ENCODE assay signal across 19 cellular contexts in the genomic region with DNA sequence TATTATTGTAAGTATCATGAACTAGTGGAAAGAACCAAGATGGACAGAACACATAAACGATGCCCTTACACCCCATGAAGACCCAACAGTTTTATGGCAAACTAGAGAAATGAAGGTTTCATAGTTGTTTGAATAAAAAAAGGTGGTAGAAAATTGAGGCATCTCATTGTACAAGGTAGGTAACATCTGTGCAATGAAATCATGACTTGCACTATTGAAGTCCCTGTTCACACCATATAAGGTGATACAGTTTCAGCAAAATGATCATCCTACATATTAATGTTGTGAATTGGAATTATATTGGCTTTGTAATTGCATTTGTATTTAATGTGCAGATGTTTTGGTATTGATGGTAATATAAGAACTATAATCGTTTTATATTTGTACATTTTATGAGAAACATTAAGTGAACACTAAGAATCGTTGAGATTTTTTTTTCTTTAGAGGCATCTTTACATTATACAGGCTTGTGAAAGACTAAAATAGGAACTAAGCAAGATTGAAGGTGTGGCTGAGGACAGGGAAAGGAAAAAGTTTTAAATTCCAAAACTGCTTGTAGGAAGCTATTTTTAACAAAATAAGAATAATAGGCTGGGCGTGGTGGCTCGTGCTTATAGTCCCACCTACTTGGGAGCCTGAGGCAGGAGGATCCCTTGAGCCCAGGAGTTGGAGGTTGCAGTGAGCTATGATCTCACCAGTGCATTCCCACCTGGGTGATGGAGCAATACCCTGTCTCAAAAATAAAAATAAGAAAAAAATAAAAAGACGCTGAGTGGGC. TPM values are rescaled to one million over a fixed set of nuclear protein-coding genes. Genes with fewer than 3 reads are reported as not detected.
DNase-seq lines count a peak whose midpoint lies in the region; ATAC-seq, FAIRE-seq and TF ChIP-seq lines count a peak whose summit lies in the region.
"Had no signal": no experiment of that assay in that cellular context is flagged by ENCODE, and none has a peak within 500 bp of the region (broad histone marks: within the 10 kb centered on the region; RNA-seq: fewer than 3 reads in every experiment).

No MANE protein-coding gene starts in this region.

- H3K27ac ChIP-seq in A549 (no peak overlapping the region), K562 (ENCODE audit: extremely low read depth, low read depth, low read length) (no peak overlapping the region), substantia nigra (ENCODE audit: low read depth, low read length, poor library complexity, severe bottlenecking) (no peak overlapping the region), PC-3 (ENCODE audit: low read length) (no peak overlapping the region)
- peak overlapping the region in 2 of 11 experiments; percentile 94 to 96; a peak in 3 of 22 replicates for H3K27ac ChIP-seq in BLaER1 treated with 17β-estradiol and CSF1 and Interleukin-3, amounts not matched to agents 10 nM and 100 nM
- H3K27ac ChIP-seq: HL-60 had no signal

- DNase-seq in A549 (ENCODE audit: low read depth in 1 of 2, low spot score in 1 of 2): no peak
- DNase-seq in K562 (ENCODE audit: extremely low read depth in 1 of 4, low spot score in 3 of 4): no peak
- DNase-seq in neural crest cell (ENCODE audit: low read depth, low spot score): no peak
- no peak for DNase-seq in substantia nigra (lab: John Stamatoyannopoulos, UW)
- no peak for DNase-seq in PC-3
- DNase-seq in D721Med (ENCODE audit: insufficient read length, low spot score): no peak
- DNase-seq in amniotic stem cell (lab: John Stamatoyannopoulos, UW): no peak
- DNase-seq: AML-193; CD4-positive, alpha-beta memory T cell; DMS79 treated with DMSO at 0.1 percent for 48 hours; GOT3; H7; KG1 had no signal

- no peak for ATAC-seq in A549
- ATAC-seq in K562: no peak
- ATAC-seq in PC-3: no peak
- ATAC-seq: GM12878 had no signal

- H3K9me2 ChIP-seq in PC-3 (replicated peaks; ENCODE audit: low read length): no peaks in the 10 kb centered on the region

- no peaks in the 10 kb centered on the region for H3K27me3 Mint-ChIP-seq in neural crest cell (ENCODE audit: low read depth)

- H3K9me1 ChIP-seq in K562 (ENCODE audit: control insufficient read depth, insufficient read depth, low read length): no peaks in the 10 kb centered on the region

- TF ChIP-seq RAD21 in A549 (conservative IDR thresholded peaks at IDR 0.05 in 1 of 2, IDR thresholded peaks at IDR 0.05 in 1 of 2): no peak
- TF ChIP-seq RAD21 in K562 (CRISPR knock-in tag; conservative IDR thresholded peaks at IDR 0.05 in 1 of 2, IDR thresholded peaks at IDR 0.05 in 1 of 2): no peak

- H3K27ac Mint-ChIP-seq in neural crest cell (ENCODE audit: unreplicated experiment): peak overlapping the region; percentile 41
- H3K27ac Mint-ChIP-seq: CD4-positive, alpha-beta memory T cell; IgD-negative memory B cell had no signal

- 68% methylated on average over 6 of the region's 6 CpGs for WGBS in A549 (ENCODE audit: missing lambda C conversion rate)
- WGBS in K562 (ENCODE audit: insufficient coverage, low coverage, missing lambda C conversion rate): 0% methylated on average over 6 of the region's 6 CpGs

- no peaks in the 10 kb centered on the region for H3K27me3 ChIP-seq in BLaER1 treated with 17β-estradiol and CSF1 and Interleukin-3, amounts not matched to agents 10 nM and 100 nM
- H3K27me3 ChIP-seq in K562 (ENCODE audit: control insufficient read depth in 2 of 2, insufficient read depth in 2 of 2, low read length in 2 of 2) (peaks cover 27 to 36% of the 10 kb centered on the region in 2 experiments; a peak in 4 of 5 replicates), PC-3 (ENCODE audit: low read length) (no peaks in the 10 kb centered on the region)

- TF ChIP-seq CTCF in A549 (IDR thresholded peaks at IDR 0.05) (no peak), K562 (IDR thresholded peaks at IDR 0.05 in 2 of 3, conservative IDR thresholded peaks at IDR 0.05 in 1 of 3; ENCODE audit: insufficient read depth in 2 of 3, low read depth in 1 of 3, low read length in 3 of 3) (no peak), neural crest cell (conservative IDR thresholded peaks at IDR 0.05) (no peak), PC-3 (conservative IDR thresholded peaks at IDR 0.05; ENCODE audit: low read depth, low read length) (no peak), D721Med (IDR thresholded peaks at IDR 0.05; ENCODE audit: insufficient read depth, missing control alignments) (no peak)

- intact Hi-C loops in K562 (cut with micrococcal nuclease) (no loop called here), PC-3 (cut with micrococcal nuclease) (no loop called here)

- H3K9me3 Mint-ChIP-seq in neural crest cell: peaks cover 2% of the 10 kb centered on the region
- H3K9me3 Mint-ChIP-seq: CD14-positive monocyte; CD4-positive, alpha-beta memory T cell had no signal

- no peak overlapping the region for H3K4me3 Mint-ChIP-seq in neural crest cell
- H3K4me3 Mint-ChIP-seq: CD14-positive monocyte; CD4-positive, alpha-beta memory T cell had no signal

- no peaks in the 10 kb centered on the region for H3K36me3 ChIP-seq in BLaER1 treated with 17β-estradiol and CSF1 and Interleukin-3, amounts not matched to agents 10 nM and 100 nM
- H3K36me3 ChIP-seq in K562 (ENCODE audit: control insufficient read depth, insufficient read depth, low read length): no peaks in the 10 kb centered on the region
- H3K36me3 ChIP-seq in PC-3 (ENCODE audit: low read depth, low read length): no peaks in the 10 kb centered on the region

- H3K4me2 ChIP-seq in A549 (no peak overlapping the region), K562 (ENCODE audit: insufficient read depth, low read length) (no peak overlapping the region), PC-3 (ENCODE audit: low read length) (no peak overlapping the region)
- H3K4me2 ChIP-seq in BLaER1 treated with 17β-estradiol and CSF1 and Interleukin-3, amounts not matched to agents 10 nM and 100 nM: peak overlapping the region in 7 of 11 experiments; percentile 3 to 59 (median 31); a peak in 8 of 22 replicates

- in situ Hi-C loops in K562 (cut with MboI): no loop called here

- no peak for FAIRE-seq in A549 (lab: Jason Lieb, UNC)
- no peak for FAIRE-seq in K562 (lab: Jason Lieb, UNC)
- no peak for FAIRE-seq in D721Med (lab: Jason Lieb, UNC)
- FAIRE-seq: A204.1, GM12878 had no signal

- H3F3A ChIP-seq in PC-3 (ENCODE audit: low read length, unreplicated experiment): no peaks in the 10 kb centered on the region

- peaks cover 35% of the 10 kb centered on the region for H3K4me1 Mint-ChIP-seq in neural crest cell
- H3K4me1 Mint-ChIP-seq: CD4-positive, alpha-beta memory T cell; IgD-negative memory B cell had no signal

- no peaks in the 10 kb centered on the region for H3K9me3 ChIP-seq in A549
- peaks cover 0 to 12% (median 0%) of the 10 kb centered on the region in 11 experiments; a peak in 4 of 22 replicates for H3K9me3 ChIP-seq in BLaER1 treated with 17β-estradiol and CSF1 and Interleukin-3, amounts not matched to agents 10 nM and 100 nM (replicated peaks in 1 of 11)
- no peaks in the 10 kb centered on the region for H3K9me3 ChIP-seq in K562 (replicated peaks; ENCODE audit: control insufficient read depth, insufficient read depth, low read depth, low read length)
- no peaks in the 10 kb centered on the region for H3K9me3 ChIP-seq in PC-3 (ENCODE audit: low read length)

- H2AFZ ChIP-seq in K562 (ENCODE audit: low read depth, low read length) (no peak overlapping the region), PC-3 (ENCODE audit: low read length) (no peak overlapping the region)

- TF ChIP-seq POLR2A in A549 (IDR thresholded peaks at IDR 0.05; ENCODE audit: low read length): no peak
- TF ChIP-seq POLR2A in K562 (conservative IDR thresholded peaks at IDR 0.05): no peak

- TF ChIP-seq EP300 in A549 (IDR thresholded peaks at IDR 0.05) (no peak), K562 (IDR thresholded peaks at IDR 0.05; ENCODE audit: low read length) (no peak)

- BruUV-seq in K562 (replicated peaks; lab: Mats Ljungman, UMichigan) (no TSS peak), PC-3 (replicated peaks; lab: Mats Ljungman, UMichigan) (no TSS peak)

- H3K9ac ChIP-seq in BLaER1 treated with 17β-estradiol and CSF1 and Interleukin-3, amounts not matched to agents 10 nM and 100 nM: no peak overlapping the region
- H3K9ac ChIP-seq in K562 (ENCODE audit: insufficient read depth in 1 of 2, low read depth in 2 of 2, low read length in 2 of 2) (no peak overlapping the region), PC-3 (ENCODE audit: low read length) (no peak overlapping the region)

- POLR2A ChIA-PET in A549 (lab: Yijun Ruan, JAX): no interaction called here
- POLR2A ChIA-PET in K562 (lab: Yijun Ruan, JAX): no interaction called here
- POLR2A ChIA-PET in PC-3 (lab: Charles Lee; ENCODE audit: unreplicated experiment): no interaction called here

- no peaks in the 10 kb centered on the region for H4K20me1 ChIP-seq in BLaER1 treated with 17β-estradiol and CSF1 and Interleukin-3, amounts not matched to agents 10 nM and 100 nM
- H4K20me1 ChIP-seq in K562 (replicated peaks; ENCODE audit: control insufficient read depth, insufficient read depth, low read length): no peaks in the 10 kb centered on the region
- H4K20me1 ChIP-seq in PC-3 (ENCODE audit: low read length): no peaks in the 10 kb centered on the region

- H3K79me2 ChIP-seq in K562 (ENCODE audit: control insufficient read depth, insufficient read depth, low read length) (no peaks in the 10 kb centered on the region), PC-3 (ENCODE audit: low read length) (no peaks in the 10 kb centered on the region)

- H3K4me3 ChIP-seq in A549 (no peak overlapping the region), K562 (no peak overlapping the region), PC-3 (ENCODE audit: low read length) (no peak overlapping the region)
- no peak overlapping the region for H3K4me3 ChIP-seq in BLaER1 treated with 17β-estradiol and CSF1 and Interleukin-3, amounts not matched to agents 10 nM and 100 nM
- H3K4me3 ChIP-seq: GM12878 had no signal

- no peaks in the 10 kb centered on the region for H3K36me3 Mint-ChIP-seq in neural crest cell (ENCODE audit: low read depth)
- H3K36me3 Mint-ChIP-seq: CD14-positive monocyte; CD4-positive, alpha-beta memory T cell; IgD-negative memory B cell had no signal

- H3K4me1 ChIP-seq in A549: peaks cover 52% of the 10 kb centered on the region
- H3K4me1 ChIP-seq in BLaER1 treated with 17β-estradiol and CSF1 and Interleukin-3, amounts not matched to agents 10 nM and 100 nM: peaks cover 27 to 75% (median 54%) of the 10 kb centered on the region in 10 experiments
- no peaks in the 10 kb centered on the region for H3K4me1 ChIP-seq in K562 (replicated peaks in 1 of 2; ENCODE audit: control insufficient read depth in 2 of 2, insufficient read depth in 2 of 2, low read length in 2 of 2)
- peaks cover 14% of the 10 kb centered on the region for H3K4me1 ChIP-seq in PC-3 (ENCODE audit: insufficient read depth, low read length)

- CTCF ChIA-PET in A549 (lab: Yijun Ruan, JAX): interaction anchor here (0.6 to 1.4 kb wide), 3 partner anchors 38 to 79 kb away, joined by 3 read pairs; no protein-coding TSS in a partner anchor
- CTCF ChIA-PET in K562 (lab: Yijun Ruan, JAX; ENCODE audit: low intra/inter-chr PET ratio): interaction anchor here (0.5 kb wide), 1 partner anchor 17 kb away, joined by 3 read pairs; no protein-coding TSS in a partner anchor
- CTCF ChIA-PET in PC-3 (lab: Charles Lee): no interaction called here

RNA-seq across cellular contexts. Expression of a gene that starts 48.5 kb away (rescaled TPM):
- 1.8 and 2.3 TPM in 2 replicates for polyA plus RNA-seq in A549 (2011; rRNA removed)
- polyA plus RNA-seq in A549 (2012; cell fraction: cytosol; rRNA removed): 0.79 and 0.83 TPM in 2 replicates
- polyA plus RNA-seq in A549 (2012; cell fraction: nucleus; rRNA removed): 1.2 and 1.6 TPM in 2 replicates
- 1.4 to 1.8 TPM (median 1.6 TPM) in 3 replicates for polyA plus RNA-seq in A549 (2017; fragmentation: RNase III; extraction: RNeasy Plus Mini Kit Qiagen cat#74134 plus additional on column Dnase treatment)
- 2.6 and 3.1 TPM in 2 replicates for polyA minus RNA-seq in A549 (2011; rRNA and poly(A)+ RNA removed)
- total RNA-seq in K562 (2011; cell fraction: chromatin; rRNA removed; ENCODE audit: low replicate concordance): not detected in 2 replicates
- not detected in 2 replicates for total RNA-seq in K562 (2011; cell fraction: nucleolus; rRNA removed)
- not detected in 2 replicates for total RNA-seq in K562 (2011; cell fraction: nucleoplasm; rRNA removed)
- not detected in 2 replicates for total RNA-seq in K562 (2014; rRNA removed)
- total RNA-seq in K562 (2014; rRNA removed; fragmentation: Illumina TruSeq; extraction: Trizol): not detected in 2 replicates
- not detected in 2 replicates for total RNA-seq in K562 (2015; rRNA removed; fragmentation: Illumina TruSeq; extraction: Trizol)
- total RNA-seq in K562 (2021): 0.07 and 0.18 TPM in 2 replicates
- polyA plus RNA-seq in K562 (2011; rRNA removed): not detected in 2 replicates
- not detected in 2 replicates for polyA plus RNA-seq in K562 (2011; cell fraction: cytosol; rRNA removed)
- polyA plus RNA-seq in K562 (2011; cell fraction: nucleus; rRNA removed): 0.01 TPM in 1 of 2 replicates, not detected in the other
- polyA plus RNA-seq in K562 (2012): 0.01 TPM in 1 of 2 replicates, not detected in the other
- polyA plus RNA-seq in K562 (2014; fragmentation: Illumina TruSeq; extraction: Trizol): 0.01 TPM in 1 of 2 replicates, not detected in the other
- polyA plus RNA-seq in K562 (2014; fragmentation: Nextera tagmentation; extraction: Ambion mirVana): not detected
- polyA plus RNA-seq in K562 (2014; rRNA removed): not detected in 2 replicates
- polyA minus RNA-seq in K562 (2011; rRNA and poly(A)+ RNA removed): not detected in 2 replicates
- polyA minus RNA-seq in K562 (2011; cell fraction: cytosol; rRNA and poly(A)+ RNA removed): not detected in 2 replicates
- polyA minus RNA-seq in K562 (2011; cell fraction: nucleus; rRNA and poly(A)+ RNA removed): not detected in 2 replicates
- 1.2 and 1.3 TPM in 2 replicates for total RNA-seq in neural crest cell
- 0.66 and 0.86 TPM in 2 replicates for total RNA-seq in PC-3 (2014; rRNA removed)
- total RNA-seq: CD4-positive, alpha-beta memory T cell had no signal
- polyA plus RNA-seq: CD14-positive monocyte; CD4-positive, alpha-beta memory T cell had no signal

Comparison
In these comparisons a context has a peak if more than half of its experiments do, and no peak if none do; other contexts are left out.
1. H3K4me2 ChIP-seq: peak in BLaER1 treated with 17β-estradiol and CSF1 and Interleukin-3, amounts not matched to agents 10 nM and 100 nM (7 of 11); none in A549 (single experiment), K562 (single experiment) and PC-3 (single experiment).